In the genomic region with DNA sequence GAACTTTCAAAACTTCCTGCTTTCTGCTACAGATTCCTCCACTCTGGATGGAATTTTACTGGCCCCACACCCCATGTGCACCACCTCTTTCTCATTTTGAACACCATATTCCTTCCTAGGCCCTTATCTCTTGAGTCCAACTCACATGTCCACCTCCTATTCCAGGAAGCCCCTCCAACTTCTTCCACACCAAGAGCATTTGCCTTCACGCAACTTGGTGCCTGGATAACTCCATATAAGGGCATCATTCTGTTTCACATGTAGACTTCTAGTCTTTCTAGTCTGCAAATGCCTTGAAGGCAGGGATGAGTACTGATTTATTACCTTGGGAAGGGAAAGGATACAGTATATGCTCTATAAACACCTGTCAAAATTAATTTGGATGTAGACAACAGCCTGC, we compare ENCODE assay signal across 20 cellular contexts.
"Had no signal": no experiment of that assay in that cellular context is flagged by ENCODE, and none has a peak within 500 bp of the region (broad histone marks: within the 10 kb centered on the region; RNA-seq: fewer than 3 reads in every experiment).

No MANE protein-coding gene starts in this region.

- H3K36me3 ChIP-seq: upper lobe of right lung, WERI-Rb-1 had no signal

- H3K4me3 Mint-ChIP-seq: activated naive CD8-positive, alpha-beta T cell treated with anti-CD3 and anti-CD28 coated beads, Interleukin-2, amount 10 ng/mL, durations not matched to agents 7 days and 5 days; brain; effector memory CD8-positive, alpha-beta T cell; naive B cell; stimulated activated effector memory CD8-positive, alpha-beta T cell treated with anti-CD3 and anti-CD28 coated beads, Interleukin-12 subunit alpha, Interleukin-12 subunit beta, amount 100 ng/mL, for 72 hours had no signal

- H3K27ac Mint-ChIP-seq: activated naive CD8-positive, alpha-beta T cell treated with anti-CD3 and anti-CD28 coated beads, Interleukin-2, amount 10 ng/mL, durations not matched to agents 7 days and 5 days; effector memory CD8-positive, alpha-beta T cell; stimulated activated effector memory CD8-positive, alpha-beta T cell treated with anti-CD3 and anti-CD28 coated beads, Interleukin-12 subunit alpha, Interleukin-12 subunit beta, amount 100 ng/mL, for 72 hours had no signal

- H3K4me1 ChIP-seq: foreskin keratinocyte, psoas muscle had no signal

- DNase-seq: activated CD4-positive, alpha-beta T cell treated with anti-CD3 and anti-CD28 coated beads for 1 hour; activated CD4-positive, alpha-beta T cell treated with anti-CD3 and anti-CD28 coated beads, Interleukin-2, amount 50 U/mL, for 4 hours; activated naive CD8-positive, alpha-beta T cell treated with anti-CD3 and anti-CD28 coated beads, Interleukin-2, amount 10 ng/mL, durations not matched to agents 7 days and 5 days; amygdala; caudate nucleus; effector memory CD8-positive, alpha-beta T cell; hypothalamus; mucosa of descending colon; naive B cell; psoas muscle; right cardiac atrium; stimulated activated CD4-positive, alpha-beta T cell treated with anti-CD3 and anti-CD28 coated beads, Interleukin-4, amount 100 ng/mL, for 24 hours; T-helper 9 cell; testis; upper lobe of right lung; WERI-Rb-1 had no signal

- ATAC-seq: effector memory CD8-positive, alpha-beta T cell; foreskin keratinocyte; mucosa of descending colon; psoas muscle; stimulated activated effector memory CD8-positive, alpha-beta T cell treated with anti-CD3 and anti-CD28 coated beads, Interleukin-12 subunit alpha, Interleukin-12 subunit beta, amount 100 ng/mL, for 72 hours; upper lobe of right lung had no signal

- H3K27ac ChIP-seq: foreskin keratinocyte, psoas muscle, testis, upper lobe of right lung, WERI-Rb-1 had no signal

- H3K4me2 ChIP-seq: smooth muscle cell had no signal

- H3K4me3 ChIP-seq: mucosa of descending colon, psoas muscle, smooth muscle cell, testis, upper lobe of right lung had no signal

- H3K36me3 Mint-ChIP-seq: activated naive CD8-positive, alpha-beta T cell treated with anti-CD3 and anti-CD28 coated beads, Interleukin-2, amount 10 ng/mL, durations not matched to agents 7 days and 5 days; naive B cell; stimulated activated effector memory CD8-positive, alpha-beta T cell treated with anti-CD3 and anti-CD28 coated beads, Interleukin-12 subunit alpha, Interleukin-12 subunit beta, amount 100 ng/mL, for 72 hours had no signal

- H3K27me3 ChIP-seq: foreskin keratinocyte, testis, upper lobe of right lung had no signal

- H3K27me3 Mint-ChIP-seq: activated naive CD8-positive, alpha-beta T cell treated with anti-CD3 and anti-CD28 coated beads, Interleukin-2, amount 10 ng/mL, durations not matched to agents 7 days and 5 days; brain; naive B cell had no signal

- H3K9me3 Mint-ChIP-seq: activated naive CD8-positive, alpha-beta T cell treated with anti-CD3 and anti-CD28 coated beads, Interleukin-2, amount 10 ng/mL, durations not matched to agents 7 days and 5 days; effector memory CD8-positive, alpha-beta T cell; naive B cell; stimulated activated effector memory CD8-positive, alpha-beta T cell treated with anti-CD3 and anti-CD28 coated beads, Interleukin-12 subunit alpha, Interleukin-12 subunit beta, amount 100 ng/mL, for 72 hours had no signal

- H3K9me3 ChIP-seq: mucosa of descending colon, psoas muscle, testis, upper lobe of right lung had no signal
